In the genomic region with DNA sequence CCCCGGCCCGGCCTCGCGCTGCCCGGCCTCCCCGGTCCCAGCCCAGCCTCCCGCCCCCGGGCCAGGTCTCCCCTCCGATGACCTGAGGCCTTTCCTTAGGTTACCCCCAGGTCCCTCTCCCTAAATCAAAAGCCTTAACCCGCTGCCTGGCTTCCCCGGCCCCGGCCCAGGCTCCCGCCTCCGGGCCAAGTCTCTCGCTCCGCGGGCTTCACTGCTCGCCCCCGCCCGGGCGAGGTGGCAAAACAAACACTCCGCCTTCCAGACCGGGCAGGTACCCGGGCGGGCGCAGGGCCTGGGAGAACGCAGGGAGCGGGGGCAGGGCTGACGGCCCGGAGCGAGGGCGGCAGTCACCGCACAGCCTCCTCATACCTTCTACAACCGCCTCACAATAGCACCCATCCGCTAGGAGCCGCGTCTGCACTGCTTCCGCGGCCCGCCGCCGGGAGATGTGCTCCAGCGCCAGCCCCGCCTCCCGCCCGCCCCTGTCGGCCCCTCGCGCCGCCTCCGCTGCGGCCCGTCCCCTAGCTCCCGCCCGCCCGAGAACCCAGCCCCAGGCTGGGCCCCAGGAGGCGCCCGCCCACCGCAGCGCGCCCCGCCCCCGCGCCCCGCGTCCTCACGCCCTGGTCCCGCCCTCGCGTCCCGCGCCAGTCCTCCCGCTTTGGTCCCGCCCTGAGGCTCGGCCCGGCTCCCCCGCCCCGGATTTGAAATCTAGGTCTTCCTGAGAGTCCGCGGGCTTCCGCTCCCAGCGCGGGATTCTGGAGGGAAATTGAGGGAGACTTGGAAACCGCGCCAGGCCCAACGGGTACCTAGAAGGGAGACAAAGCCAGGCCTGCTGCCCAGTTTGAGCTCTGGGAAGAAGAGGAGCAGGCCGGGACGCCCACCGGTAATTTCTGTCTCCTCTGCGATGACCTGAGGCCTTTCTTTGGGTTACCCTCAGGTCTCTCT, we compare ENCODE assay signal across 1 cellular context.
TF ChIP-seq lines count a peak whose summit lies in the region.

A gene (minus strand): TSS at position 422 of the 945 bp plus-strand sequence. CDS start 10,994 bp downstream, outside the sequence.
A gene with protein sequence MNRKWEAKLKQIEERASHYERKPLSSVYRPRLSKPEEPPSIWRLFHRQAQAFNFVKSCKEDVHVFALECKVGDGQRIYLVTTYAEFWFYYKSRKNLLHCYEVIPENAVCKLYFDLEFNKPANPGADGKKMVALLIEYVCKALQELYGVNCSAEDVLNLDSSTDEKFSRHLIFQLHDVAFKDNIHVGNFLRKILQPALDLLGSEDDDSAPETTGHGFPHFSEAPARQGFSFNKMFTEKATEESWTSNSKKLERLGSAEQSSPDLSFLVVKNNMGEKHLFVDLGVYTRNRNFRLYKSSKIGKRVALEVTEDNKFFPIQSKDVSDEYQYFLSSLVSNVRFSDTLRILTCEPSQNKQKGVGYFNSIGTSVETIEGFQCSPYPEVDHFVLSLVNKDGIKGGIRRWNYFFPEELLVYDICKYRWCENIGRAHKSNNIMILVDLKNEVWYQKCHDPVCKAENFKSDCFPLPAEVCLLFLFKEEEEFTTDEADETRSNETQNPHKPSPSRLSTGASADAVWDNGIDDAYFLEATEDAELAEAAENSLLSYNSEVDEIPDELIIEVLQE (plus strand): TSS at position 713 of the 945 bp plus-strand sequence. CDS start 7,403 bp downstream, outside the sequence.

TF ChIP-seq in HepG2, 621 proteins besides CTCF, POLR2A, EP300 and RAD21 (continued from another document and continues in another):
- TF ChIP-seq RXRB (CRISPR knock-in tag; IDR thresholded peaks at IDR 0.05; ENCODE audit: borderline replicate concordance): no peak
- TF ChIP-seq, protein P1, sequence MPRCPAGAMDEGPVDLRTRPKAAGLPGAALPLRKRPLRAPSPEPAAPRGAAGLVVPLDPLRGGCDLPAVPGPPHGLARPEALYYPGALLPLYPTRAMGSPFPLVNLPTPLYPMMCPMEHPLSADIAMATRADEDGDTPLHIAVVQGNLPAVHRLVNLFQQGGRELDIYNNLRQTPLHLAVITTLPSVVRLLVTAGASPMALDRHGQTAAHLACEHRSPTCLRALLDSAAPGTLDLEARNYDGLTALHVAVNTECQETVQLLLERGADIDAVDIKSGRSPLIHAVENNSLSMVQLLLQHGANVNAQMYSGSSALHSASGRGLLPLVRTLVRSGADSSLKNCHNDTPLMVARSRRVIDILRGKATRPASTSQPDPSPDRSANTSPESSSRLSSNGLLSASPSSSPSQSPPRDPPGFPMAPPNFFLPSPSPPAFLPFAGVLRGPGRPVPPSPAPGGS (CRISPR knock-in tag; IDR thresholded peaks at IDR 0.05): no peak
- TF ChIP-seq ATF7 (IDR thresholded peaks at IDR 0.05): no peak
- no peak for TF ChIP-seq ATF7 (CRISPR knock-in tag; IDR thresholded peaks at IDR 0.05)
- TF ChIP-seq, protein P2, sequence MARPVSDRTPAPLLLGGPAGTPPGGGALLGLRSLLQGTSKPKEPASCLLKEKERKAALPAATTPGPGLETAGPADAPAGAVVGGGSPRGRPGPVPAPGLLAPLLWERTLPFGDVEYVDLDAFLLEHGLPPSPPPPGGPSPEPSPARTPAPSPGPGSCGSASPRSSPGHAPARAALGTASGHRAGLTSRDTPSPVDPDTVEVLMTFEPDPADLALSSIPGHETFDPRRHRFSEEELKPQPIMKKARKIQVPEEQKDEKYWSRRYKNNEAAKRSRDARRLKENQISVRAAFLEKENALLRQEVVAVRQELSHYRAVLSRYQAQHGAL (CRISPR knock-in tag; IDR thresholded peaks at IDR 0.05; ENCODE audit: not compliant biosample characterization): no peak
- peak; percentile 85 for TF ChIP-seq RBFOX2 (IDR thresholded peaks at IDR 0.05; ENCODE audit: low read depth, low read length)
- TF ChIP-seq, protein P3, sequence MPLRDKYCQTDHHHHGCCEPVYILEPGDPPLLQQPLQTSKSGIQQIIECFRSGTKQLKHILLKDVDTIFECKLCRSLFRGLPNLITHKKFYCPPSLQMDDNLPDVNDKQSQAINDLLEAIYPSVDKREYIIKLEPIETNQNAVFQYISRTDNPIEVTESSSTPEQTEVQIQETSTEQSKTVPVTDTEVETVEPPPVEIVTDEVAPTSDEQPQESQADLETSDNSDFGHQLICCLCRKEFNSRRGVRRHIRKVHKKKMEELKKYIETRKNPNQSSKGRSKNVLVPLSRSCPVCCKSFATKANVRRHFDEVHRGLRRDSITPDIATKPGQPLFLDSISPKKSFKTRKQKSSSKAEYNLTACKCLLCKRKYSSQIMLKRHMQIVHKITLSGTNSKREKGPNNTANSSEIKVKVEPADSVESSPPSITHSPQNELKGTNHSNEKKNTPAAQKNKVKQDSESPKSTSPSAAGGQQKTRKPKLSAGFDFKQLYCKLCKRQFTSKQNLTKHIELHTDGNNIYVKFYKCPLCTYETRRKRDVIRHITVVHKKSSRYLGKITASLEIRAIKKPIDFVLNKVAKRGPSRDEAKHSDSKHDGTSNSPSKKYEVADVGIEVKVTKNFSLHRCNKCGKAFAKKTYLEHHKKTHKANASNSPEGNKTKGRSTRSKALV (CRISPR knock-in tag; IDR thresholded peaks at IDR 0.05): no peak
- TF ChIP-seq ZNF501 (CRISPR knock-in tag; IDR thresholded peaks at IDR 0.05): peak; percentile 57; the same call in 1 of the 2 replicates
- peak; percentile 83 for TF ChIP-seq POLR2AphosphoS5 (IDR thresholded peaks at IDR 0.05; ENCODE audit: low read depth, low read length)
- TF ChIP-seq NR2C2 (CRISPR knock-in tag; IDR thresholded peaks at IDR 0.05; ENCODE audit: borderline replicate concordance): peak; percentile 94
- no peak for TF ChIP-seq KDM6A (CRISPR knock-in tag; IDR thresholded peaks at IDR 0.05; ENCODE audit: low read depth)
- TF ChIP-seq TEAD2 (CRISPR knock-in tag; IDR thresholded peaks at IDR 0.05): no peak
- TF ChIP-seq LCORL (IDR thresholded peaks at IDR 0.05): no peak
- no peak for TF ChIP-seq LCORL (CRISPR knock-in tag; IDR thresholded peaks at IDR 0.05)
- TF ChIP-seq ZNF12 (CRISPR knock-in tag; IDR thresholded peaks at IDR 0.05): peak; percentile 81; the same call in 1 of the 2 replicates
- no peak for TF ChIP-seq ATAD3A (CRISPR knock-in tag; IDR thresholded peaks at IDR 0.05)
- TF ChIP-seq, protein P4, sequence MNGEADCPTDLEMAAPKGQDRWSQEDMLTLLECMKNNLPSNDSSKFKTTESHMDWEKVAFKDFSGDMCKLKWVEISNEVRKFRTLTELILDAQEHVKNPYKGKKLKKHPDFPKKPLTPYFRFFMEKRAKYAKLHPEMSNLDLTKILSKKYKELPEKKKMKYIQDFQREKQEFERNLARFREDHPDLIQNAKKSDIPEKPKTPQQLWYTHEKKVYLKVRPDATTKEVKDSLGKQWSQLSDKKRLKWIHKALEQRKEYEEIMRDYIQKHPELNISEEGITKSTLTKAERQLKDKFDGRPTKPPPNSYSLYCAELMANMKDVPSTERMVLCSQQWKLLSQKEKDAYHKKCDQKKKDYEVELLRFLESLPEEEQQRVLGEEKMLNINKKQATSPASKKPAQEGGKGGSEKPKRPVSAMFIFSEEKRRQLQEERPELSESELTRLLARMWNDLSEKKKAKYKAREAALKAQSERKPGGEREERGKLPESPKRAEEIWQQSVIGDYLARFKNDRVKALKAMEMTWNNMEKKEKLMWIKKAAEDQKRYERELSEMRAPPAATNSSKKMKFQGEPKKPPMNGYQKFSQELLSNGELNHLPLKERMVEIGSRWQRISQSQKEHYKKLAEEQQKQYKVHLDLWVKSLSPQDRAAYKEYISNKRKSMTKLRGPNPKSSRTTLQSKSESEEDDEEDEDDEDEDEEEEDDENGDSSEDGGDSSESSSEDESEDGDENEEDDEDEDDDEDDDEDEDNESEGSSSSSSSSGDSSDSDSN (CRISPR knock-in tag; IDR thresholded peaks at IDR 0.05): peak; percentile 94
- TF ChIP-seq XRCC5 (optimal IDR thresholded peaks at IDR 0.05; ENCODE audit: low read length): peak; percentile 10
- TF ChIP-seq TBX2 (CRISPR knock-in tag; IDR thresholded peaks at IDR 0.05; ENCODE audit: borderline replicate concordance): peak; percentile 42; the same call in 1 of the 2 replicates
- TF ChIP-seq, protein P5, sequence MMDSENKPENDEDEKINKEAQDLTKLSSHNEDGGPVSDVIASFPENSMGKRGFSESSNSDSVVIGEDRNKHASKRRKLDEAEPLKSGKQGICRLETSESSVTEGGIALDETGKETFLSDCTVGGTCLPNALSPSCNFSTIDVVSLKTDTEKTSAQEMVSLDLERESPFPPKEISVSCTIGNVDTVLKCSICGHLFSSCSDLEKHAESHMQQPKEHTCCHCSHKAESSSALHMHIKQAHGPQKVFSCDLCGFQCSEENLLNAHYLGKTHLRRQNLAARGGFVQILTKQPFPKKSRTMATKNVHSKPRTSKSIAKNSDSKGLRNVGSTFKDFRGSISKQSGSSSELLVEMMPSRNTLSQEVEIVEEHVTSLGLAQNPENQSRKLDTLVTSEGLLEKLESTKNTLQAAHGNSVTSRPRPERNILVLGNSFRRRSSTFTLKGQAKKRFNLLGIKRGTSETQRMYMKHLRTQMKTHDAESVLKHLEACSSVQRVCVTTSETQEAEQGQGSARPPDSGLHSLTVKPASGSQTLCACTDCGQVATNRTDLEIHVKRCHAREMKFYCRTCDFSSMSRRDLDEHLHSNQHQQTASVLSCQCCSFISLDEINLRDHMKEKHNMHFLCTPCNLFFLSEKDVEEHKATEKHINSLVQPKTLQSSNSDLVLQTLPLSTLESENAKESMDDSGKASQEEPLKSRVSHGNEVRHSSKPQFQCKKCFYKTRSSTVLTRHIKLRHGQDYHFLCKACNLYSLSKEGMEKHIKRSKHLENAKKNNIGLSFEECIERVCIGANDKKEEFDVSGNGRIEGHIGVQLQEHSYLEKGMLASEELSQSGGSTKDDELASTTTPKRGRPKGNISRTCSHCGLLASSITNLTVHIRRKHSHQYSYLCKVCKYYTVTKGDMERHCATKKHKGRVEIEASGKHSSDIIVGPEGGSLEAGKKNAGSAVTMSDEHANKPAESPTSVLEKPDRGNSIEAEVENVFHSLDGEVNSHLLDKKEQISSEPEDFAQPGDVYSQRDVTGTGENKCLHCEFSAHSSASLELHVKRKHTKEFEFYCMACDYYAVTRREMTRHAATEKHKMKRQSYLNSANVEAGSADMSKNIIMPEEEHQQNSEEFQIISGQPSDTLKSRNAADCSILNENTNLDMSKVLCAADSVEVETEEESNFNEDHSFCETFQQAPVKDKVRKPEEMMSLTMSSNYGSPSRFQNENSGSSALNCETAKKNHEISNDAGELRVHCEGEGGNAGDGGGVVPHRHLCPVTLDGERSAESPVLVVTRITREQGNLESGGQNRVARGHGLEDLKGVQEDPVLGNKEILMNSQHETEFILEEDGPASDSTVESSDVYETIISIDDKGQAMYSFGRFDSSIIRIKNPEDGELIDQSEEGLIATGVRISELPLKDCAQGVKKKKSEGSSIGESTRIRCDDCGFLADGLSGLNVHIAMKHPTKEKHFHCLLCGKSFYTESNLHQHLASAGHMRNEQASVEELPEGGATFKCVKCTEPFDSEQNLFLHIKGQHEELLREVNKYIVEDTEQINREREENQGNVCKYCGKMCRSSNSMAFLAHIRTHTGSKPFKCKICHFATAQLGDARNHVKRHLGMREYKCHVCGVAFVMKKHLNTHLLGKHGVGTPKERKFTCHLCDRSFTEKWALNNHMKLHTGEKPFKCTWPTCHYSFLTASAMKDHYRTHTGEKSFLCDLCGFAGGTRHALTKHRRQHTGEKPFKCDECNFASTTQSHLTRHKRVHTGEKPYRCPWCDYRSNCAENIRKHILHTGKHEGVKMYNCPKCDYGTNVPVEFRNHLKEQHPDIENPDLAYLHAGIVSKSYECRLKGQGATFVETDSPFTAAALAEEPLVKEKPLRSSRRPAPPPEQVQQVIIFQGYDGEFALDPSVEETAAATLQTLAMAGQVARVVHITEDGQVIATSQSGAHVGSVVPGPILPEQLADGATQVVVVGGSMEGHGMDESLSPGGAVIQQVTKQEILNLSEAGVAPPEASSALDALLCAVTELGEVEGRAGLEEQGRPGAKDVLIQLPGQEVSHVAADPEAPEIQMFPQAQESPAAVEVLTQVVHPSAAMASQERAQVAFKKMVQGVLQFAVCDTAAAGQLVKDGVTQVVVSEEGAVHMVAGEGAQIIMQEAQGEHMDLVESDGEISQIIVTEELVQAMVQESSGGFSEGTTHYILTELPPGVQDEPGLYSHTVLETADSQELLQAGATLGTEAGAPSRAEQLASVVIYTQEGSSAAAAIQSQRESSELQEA (CRISPR knock-in tag; IDR thresholded peaks at IDR 0.05; ENCODE audit: not compliant biosample characterization): no peak
- TF ChIP-seq MED13 (CRISPR knock-in tag; IDR thresholded peaks at IDR 0.05): no peak
- TF ChIP-seq, protein P6, sequence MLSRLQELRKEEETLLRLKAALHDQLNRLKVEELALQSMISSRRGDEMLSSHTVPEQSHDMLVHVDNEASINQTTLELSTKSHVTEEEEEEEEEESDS (CRISPR knock-in tag; IDR thresholded peaks at IDR 0.05; ENCODE audit: borderline replicate concordance): no peak
- no peak for TF ChIP-seq KDM4B (CRISPR knock-in tag; IDR thresholded peaks at IDR 0.05)
- TF ChIP-seq ZSCAN22 (CRISPR knock-in tag; IDR thresholded peaks at IDR 0.05): no peak
- TF ChIP-seq ZNF333 (CRISPR knock-in tag; IDR thresholded peaks at IDR 0.05; ENCODE audit: borderline replicate concordance): no peak; the same call in 1 of the 2 replicates
- TF ChIP-seq POLR2G (IDR thresholded peaks at IDR 0.05; ENCODE audit: low read depth, low read length): peak; percentile 78
- no peak for TF ChIP-seq ZBTB8A (CRISPR knock-in tag; IDR thresholded peaks at IDR 0.05; ENCODE audit: borderline replicate concordance, low read depth)
- no peak for TF ChIP-seq ZNF205 (CRISPR knock-in tag; IDR thresholded peaks at IDR 0.05)
- no peak for TF ChIP-seq ZNF451 (CRISPR knock-in tag; IDR thresholded peaks at IDR 0.05)
- TF ChIP-seq ZNF143 (CRISPR knock-in tag; IDR thresholded peaks at IDR 0.05): no peak
- TF ChIP-seq, protein P7, sequence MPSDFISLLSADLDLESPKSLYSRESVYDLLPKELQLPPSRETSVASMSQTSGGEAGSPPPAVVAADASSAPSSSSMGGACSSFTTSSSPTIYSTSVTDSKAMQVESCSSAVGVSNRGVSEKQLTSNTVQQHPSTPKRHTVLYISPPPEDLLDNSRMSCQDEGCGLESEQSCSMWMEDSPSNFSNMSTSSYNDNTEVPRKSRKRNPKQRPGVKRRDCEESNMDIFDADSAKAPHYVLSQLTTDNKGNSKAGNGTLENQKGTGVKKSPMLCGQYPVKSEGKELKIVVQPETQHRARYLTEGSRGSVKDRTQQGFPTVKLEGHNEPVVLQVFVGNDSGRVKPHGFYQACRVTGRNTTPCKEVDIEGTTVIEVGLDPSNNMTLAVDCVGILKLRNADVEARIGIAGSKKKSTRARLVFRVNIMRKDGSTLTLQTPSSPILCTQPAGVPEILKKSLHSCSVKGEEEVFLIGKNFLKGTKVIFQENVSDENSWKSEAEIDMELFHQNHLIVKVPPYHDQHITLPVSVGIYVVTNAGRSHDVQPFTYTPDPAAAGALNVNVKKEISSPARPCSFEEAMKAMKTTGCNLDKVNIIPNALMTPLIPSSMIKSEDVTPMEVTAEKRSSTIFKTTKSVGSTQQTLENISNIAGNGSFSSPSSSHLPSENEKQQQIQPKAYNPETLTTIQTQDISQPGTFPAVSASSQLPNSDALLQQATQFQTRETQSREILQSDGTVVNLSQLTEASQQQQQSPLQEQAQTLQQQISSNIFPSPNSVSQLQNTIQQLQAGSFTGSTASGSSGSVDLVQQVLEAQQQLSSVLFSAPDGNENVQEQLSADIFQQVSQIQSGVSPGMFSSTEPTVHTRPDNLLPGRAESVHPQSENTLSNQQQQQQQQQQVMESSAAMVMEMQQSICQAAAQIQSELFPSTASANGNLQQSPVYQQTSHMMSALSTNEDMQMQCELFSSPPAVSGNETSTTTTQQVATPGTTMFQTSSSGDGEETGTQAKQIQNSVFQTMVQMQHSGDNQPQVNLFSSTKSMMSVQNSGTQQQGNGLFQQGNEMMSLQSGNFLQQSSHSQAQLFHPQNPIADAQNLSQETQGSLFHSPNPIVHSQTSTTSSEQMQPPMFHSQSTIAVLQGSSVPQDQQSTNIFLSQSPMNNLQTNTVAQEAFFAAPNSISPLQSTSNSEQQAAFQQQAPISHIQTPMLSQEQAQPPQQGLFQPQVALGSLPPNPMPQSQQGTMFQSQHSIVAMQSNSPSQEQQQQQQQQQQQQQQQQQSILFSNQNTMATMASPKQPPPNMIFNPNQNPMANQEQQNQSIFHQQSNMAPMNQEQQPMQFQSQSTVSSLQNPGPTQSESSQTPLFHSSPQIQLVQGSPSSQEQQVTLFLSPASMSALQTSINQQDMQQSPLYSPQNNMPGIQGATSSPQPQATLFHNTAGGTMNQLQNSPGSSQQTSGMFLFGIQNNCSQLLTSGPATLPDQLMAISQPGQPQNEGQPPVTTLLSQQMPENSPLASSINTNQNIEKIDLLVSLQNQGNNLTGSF (CRISPR knock-in tag; IDR thresholded peaks at IDR 0.05): no peak
